ENCODE assay signal across 15 cellular contexts in genomic region chr15:100310511-100310910, GRCh38. TPM values are rescaled to one million over a fixed set of nuclear protein-coding genes. Genes with fewer than 3 reads are reported as not detected.
"Had no signal": no experiment of that assay in that cellular context is flagged by ENCODE, and none has a peak within 500 bp of the region (broad histone marks: within the 10 kb centered on the region; RNA-seq: fewer than 3 reads in every experiment).

No MANE protein-coding gene starts in this region.

- H3K4me3 ChIP-seq: heart right ventricle, right atrium auricular region, upper lobe of left lung had no signal

- H3K4me1 ChIP-seq: right atrium auricular region had no signal

- H3K9me3 Mint-ChIP-seq: activated T-helper 1 cell treated with anti-CD3 and anti-CD28 coated beads, Interleukin-12 subunit alpha, Interleukin-12 subunit beta, Interleukin-2, Interleukin-4 antibody, amounts not matched to agents 30 ng/mL and 10 ng/mL and 1 ng/mL, durations not matched to agents 14 hours and 24 hours and 36 hours had no signal

- H3K4me3 Mint-ChIP-seq: activated naive CD8-positive, alpha-beta T cell treated with anti-CD3 and anti-CD28 coated beads for 36 hours; activated T-helper 1 cell treated with anti-CD3 and anti-CD28 coated beads, Interleukin-12 subunit alpha, Interleukin-12 subunit beta, Interleukin-2, Interleukin-4 antibody, amounts not matched to agents 30 ng/mL and 10 ng/mL and 1 ng/mL, durations not matched to agents 14 hours and 24 hours and 36 hours; naive thymus-derived CD4-positive, alpha-beta T cell had no signal

- H3K27me3 ChIP-seq: right atrium auricular region, upper lobe of left lung had no signal

- H3K27me3 Mint-ChIP-seq: activated naive CD8-positive, alpha-beta T cell treated with anti-CD3 and anti-CD28 coated beads for 36 hours; naive thymus-derived CD4-positive, alpha-beta T cell had no signal

- DNase-seq: activated CD4-positive, CD25-positive, alpha-beta regulatory T cell treated with anti-CD3 and anti-CD28 coated beads, Interleukin-2, amount 50 U/mL, for 72 hours; activated naive CD8-positive, alpha-beta T cell treated with anti-CD3 and anti-CD28 coated beads for 36 hours; cortex of kidney; effector CD8-positive, alpha-beta T cell; naive thymus-derived CD4-positive, alpha-beta T cell; small intestine; stimulated activated CD4-positive, alpha-beta T cell treated with anti-CD3 and anti-CD28 coated beads, Interleukin-4, amount 100 ng/mL, for 4 hours; stimulated activated CD8-positive, alpha-beta memory T cell treated with anti-CD3 and anti-CD28 coated beads, Interleukin-4, amount 100 ng/mL, for 48 hours; stimulated activated naive CD4-positive, alpha-beta T cell treated with Interleukin-2 at 50 U/mL for 16 hours had no signal

- H3K27ac ChIP-seq: upper lobe of left lung had no signal

- H3K36me3 ChIP-seq: heart right ventricle, right atrium auricular region, upper lobe of left lung had no signal

- ATAC-seq: left lobe of liver; naive thymus-derived CD4-positive, alpha-beta T cell had no signal

- H3K27ac Mint-ChIP-seq: activated naive CD8-positive, alpha-beta T cell treated with anti-CD3 and anti-CD28 coated beads for 36 hours; activated T-helper 1 cell treated with anti-CD3 and anti-CD28 coated beads, Interleukin-12 subunit alpha, Interleukin-12 subunit beta, Interleukin-2, Interleukin-4 antibody, amounts not matched to agents 30 ng/mL and 10 ng/mL and 1 ng/mL, durations not matched to agents 14 hours and 24 hours and 36 hours; naive thymus-derived CD4-positive, alpha-beta T cell had no signal

RNA-seq across cellular contexts. Expression of gene ADAMTS17, which starts 31.3 kb away (rescaled TPM):
- total RNA-seq: endothelial cell of umbilical vein had no signal
